Comparison of ENCODE assay signal across 13 cellular contexts in the genomic region with DNA sequence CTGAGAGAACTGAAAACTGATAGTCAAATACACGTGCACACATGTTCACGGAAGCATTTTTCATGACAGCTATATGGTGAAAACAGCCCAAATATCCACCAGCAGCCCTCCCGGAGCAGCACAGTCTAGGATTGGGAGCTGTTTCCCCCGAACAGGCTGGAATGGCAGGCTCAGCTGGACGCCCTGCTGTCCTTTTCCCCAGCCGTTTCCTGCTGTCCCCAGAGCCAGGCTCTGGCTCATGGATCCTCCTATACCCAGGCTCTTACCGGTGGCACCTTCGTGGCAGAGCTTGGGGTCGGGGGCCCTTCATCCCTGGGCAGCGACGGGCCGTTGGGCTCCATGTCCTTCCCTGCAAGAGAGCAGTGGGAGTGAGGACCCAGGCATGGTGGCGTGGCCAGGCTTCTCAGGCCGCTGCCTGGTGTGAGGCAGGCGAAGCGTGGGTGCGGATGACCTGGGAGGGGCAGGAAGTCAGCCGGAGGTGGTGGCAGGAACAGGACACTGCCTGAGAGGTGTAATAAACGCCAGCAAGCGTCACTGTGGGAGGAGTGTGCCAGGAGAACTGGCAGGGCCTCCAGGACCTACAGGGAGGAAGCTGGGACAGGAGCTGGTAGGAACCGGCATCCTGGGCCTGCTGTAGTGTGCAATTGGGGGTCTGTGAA. TPM values are rescaled to one million over a fixed set of nuclear protein-coding genes. Genes with fewer than 3 reads are reported as not detected.
DNase-seq lines count a peak whose midpoint lies in the region; ATAC-seq, FAIRE-seq and TF ChIP-seq lines count a peak whose summit lies in the region.
"Had no signal": no experiment of that assay in that cellular context is flagged by ENCODE, and none has a peak within 500 bp of the region (broad histone marks: within the 10 kb centered on the region; RNA-seq: fewer than 3 reads in every experiment).

No MANE protein-coding gene starts in this region.

- H3K27ac ChIP-seq in left lung (peak overlapping the region in 1 of 2 donors; percentile 59), subcutaneous abdominal adipose tissue (ENCODE audit: low read depth, low read length) (peak overlapping the region; percentile 29)
- H3K27ac ChIP-seq: SJSA1 had no signal

- H3K4me1 Mint-ChIP-seq in stimulated activated naive CD8-positive, alpha-beta T cell treated with anti-CD3 and anti-CD28 coated beads, Interleukin-15, amount 100 ng/mL, for 72 hours, result no peaks in the 10 kb centered on the region

- intact Hi-C loops in left lung (cut with DNase I), result no loop called here

- H3K9me3 Mint-ChIP-seq in stimulated activated naive CD8-positive, alpha-beta T cell treated with anti-CD3 and anti-CD28 coated beads, Interleukin-15, amount 100 ng/mL, for 72 hours, result no peaks in the 10 kb centered on the region

- peak overlapping the region in 1 of 5 donors; percentile 39 for H3K9ac ChIP-seq in subcutaneous abdominal adipose tissue (ENCODE audit: low read length in 5 of 5)

- no peak overlapping the region for H3K27ac Mint-ChIP-seq in stimulated activated naive CD8-positive, alpha-beta T cell treated with anti-CD3 and anti-CD28 coated beads, Interleukin-15, amount 100 ng/mL, for 72 hours

- H3K4me1 ChIP-seq in left lung (peaks cover 13 to 41% of the 10 kb centered on the region in 2 donors), subcutaneous abdominal adipose tissue (ENCODE audit: control insufficient read depth in 5 of 5, insufficient read depth in 5 of 5, low read length in 5 of 5) (peaks cover 14 to 56% (median 30%) of the 10 kb centered on the region in 5 donors)

- H3K9me3 ChIP-seq in left lung (no peaks in the 10 kb centered on the region), subcutaneous abdominal adipose tissue (ENCODE audit: control insufficient read depth in 5 of 5, low read length in 5 of 5) (no peaks in the 10 kb centered on the region)
- H3K9me3 ChIP-seq: SJSA1 had no signal

- FAIRE-seq in bronchial epithelial cell (lab: Jason Lieb, UNC), result peak; percentile 93
- FAIRE-seq: GM19239 had no signal

- peak; percentile 9 for ATAC-seq in left lung
- no peak for ATAC-seq in stimulated activated naive CD8-positive, alpha-beta T cell treated with anti-CD3 and anti-CD28 coated beads, Interleukin-15, amount 100 ng/mL, for 72 hours

- no peak overlapping the region for H3K4me3 Mint-ChIP-seq in stimulated activated naive CD8-positive, alpha-beta T cell treated with anti-CD3 and anti-CD28 coated beads, Interleukin-15, amount 100 ng/mL, for 72 hours

- H3K27me3 ChIP-seq in bronchial epithelial cell (ENCODE audit: control insufficient read depth, insufficient read depth, low read length) (no peaks in the 10 kb centered on the region), left lung (no peaks in the 10 kb centered on the region), subcutaneous abdominal adipose tissue (ENCODE audit: control insufficient read depth in 5 of 5, insufficient read depth in 4 of 5, low read length in 5 of 5) (no peaks in the 10 kb centered on the region)
- H3K27me3 ChIP-seq: SJSA1 had no signal

- peak overlapping the region; percentile 27 for H3K4me3 ChIP-seq in bronchial epithelial cell (ENCODE audit: low read depth, low read length)
- no peak overlapping the region for H3K4me3 ChIP-seq in left lung
- H3K4me3 ChIP-seq in subcutaneous abdominal adipose tissue (ENCODE audit: low read depth in 1 of 5, low read length in 5 of 5), result peak overlapping the region in 2 of 5 donors; percentile 8 to 24
- H3K4me3 ChIP-seq: SJSA1 had no signal

- peaks cover 4% of the 10 kb centered on the region for H3K36me3 ChIP-seq in bronchial epithelial cell (ENCODE audit: control insufficient read depth, insufficient read depth, low read length)
- peaks cover 0 to 33% of the 10 kb centered on the region in 2 donors for H3K36me3 ChIP-seq in left lung
- peaks cover 0 to 44% (median 29%) of the 10 kb centered on the region in 5 donors for H3K36me3 ChIP-seq in subcutaneous abdominal adipose tissue (ENCODE audit: control insufficient read depth in 5 of 5, insufficient read depth in 5 of 5, low read length in 5 of 5)

- peak; percentile 54 for DNase-seq in LoVo (ENCODE audit: low spot score)
- DNase-seq in bronchial epithelial cell (ENCODE audit: low read depth), result peak; percentile 66
- peak; percentile 41 to 79 for DNase-seq in left lung
- DNase-seq in SK-N-DZ (ENCODE audit: low spot score), result no peak
- DNase-seq in NCI-H524 (lab: John Stamatoyannopoulos, UW), result no peak
- no peak for DNase-seq in NCI-H128 (lab: John Stamatoyannopoulos, UW; ENCODE audit: unreplicated experiment)
- no peak for DNase-seq in stimulated activated naive CD8-positive, alpha-beta T cell treated with anti-CD3 and anti-CD28 coated beads, Interleukin-15, amount 100 ng/mL, for 72 hours
- DNase-seq: activated CD4-positive, alpha-beta T cell treated with anti-CD3 and anti-CD28 coated beads for 48 hours; activated gamma-delta T cell treated with Interleukin-2 at 50 U/mL for 16 hours; NCI-H446 had no signal

- no peak for TF ChIP-seq CTCF in bronchial epithelial cell (IDR thresholded peaks at IDR 0.05; ENCODE audit: insufficient read depth, low read length, severe bottlenecking)
- no peak for TF ChIP-seq CTCF in left lung (IDR thresholded peaks at IDR 0.05)

- no peaks in the 10 kb centered on the region for H3K27me3 Mint-ChIP-seq in stimulated activated naive CD8-positive, alpha-beta T cell treated with anti-CD3 and anti-CD28 coated beads, Interleukin-15, amount 100 ng/mL, for 72 hours

RNA-seq across cellular contexts. Expression of a gene that starts 38.8 kb away (rescaled TPM):
- total RNA-seq in bronchial epithelial cell, result 17.5 and 21.1 TPM in 2 replicates
- total RNA-seq in left lung, result 10 to 100 TPM; 34.5 to 39.6 TPM
- polyA plus RNA-seq in SK-N-DZ (2014; cell fraction: cytosol; rRNA removed), result 8.8 and 13.4 TPM in 2 replicates
- 54.1 and 79.0 TPM in 2 replicates for polyA plus RNA-seq in SK-N-DZ (2014; cell fraction: nucleus; rRNA removed)

Comparison
In these comparisons a context has a peak if more than half of its experiments do, and no peak if none do; other contexts are left out.
1. DNase-seq: peak in LoVo (single experiment), bronchial epithelial cell (single experiment) and left lung (2 of 2); none in SK-N-DZ (single experiment), NCI-H524 (0 of 2), NCI-H128 (single experiment) and stimulated activated naive CD8-positive, alpha-beta T cell treated with anti-CD3 and anti-CD28 coated beads, Interleukin-15, amount 100 ng/mL, for 72 hours (0 of 2).